ENCODE assay signal across 16 cellular contexts in the genomic region with DNA sequence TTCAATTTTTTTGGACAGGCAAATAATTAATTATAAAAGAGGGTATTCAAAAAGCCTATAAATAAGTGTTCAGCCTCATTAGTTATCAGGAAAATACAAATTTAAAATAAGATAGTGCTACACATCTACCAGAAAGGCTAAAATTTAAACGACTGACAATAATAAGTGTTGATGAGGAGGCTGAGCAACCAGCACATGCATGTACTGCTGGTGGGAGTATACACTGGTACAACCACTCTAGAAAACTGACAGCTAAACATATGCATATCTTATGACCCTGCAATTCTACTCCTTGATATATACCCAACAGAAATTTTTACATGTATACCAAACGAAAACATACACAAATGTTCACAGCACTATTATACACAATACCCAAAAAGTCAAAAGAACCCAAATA. TPM values are rescaled to one million over a fixed set of nuclear protein-coding genes. Genes with fewer than 3 reads are reported as not detected.
A peak's percentile ranks its signal among the peaks of the same experiment; 100 is the strongest.
DNase-seq lines count a peak whose midpoint lies in the region; TF ChIP-seq lines count a peak whose summit lies in the region.
"Had no signal": no experiment of that assay in that cellular context is flagged by ENCODE, and none has a peak within 500 bp of the region (broad histone marks: within the 10 kb centered on the region; RNA-seq: fewer than 3 reads in every experiment).

No MANE protein-coding gene starts in this region.

- POLR2A ChIA-PET in CD8-positive, alpha-beta memory T cell (lab: Charles Lee): no interaction called here

- no peak for DNase-seq in activated naive CD4-positive, alpha-beta T cell treated with Interleukin-2 at 50 U/mL for 16 hours
- no peak for DNase-seq in CD8-positive, alpha-beta memory T cell
- DNase-seq in ovary (no peak), epidermal melanocyte (ENCODE audit: insufficient read length, low spot score) (no peak), stomach (no peak)
- DNase-seq: ACHN, BE2C, Karpas-422, MM.1S, NCI-H1105 treated with DMSO at 0.1 percent for 48 hours, NCI-H187 treated with DMSO at 0.1 percent for 48 hours, NCI-H510A treated with DMSO at 0.1 percent for 48 hours, SHP77 treated with DMSO at 0.1 percent for 48 hours had no signal

- peak overlapping the region; percentile 79 for H3K27ac Mint-ChIP-seq in activated naive CD4-positive, alpha-beta T cell treated with anti-CD3 and anti-CD28 coated beads, Interleukin-2, amount 50 U/mL, for 24 hours
- H3K27ac Mint-ChIP-seq in CD8-positive, alpha-beta memory T cell: peak overlapping the region in 7 of 8 donors; percentile 19 to 97 (median 58)
- peak overlapping the region; percentile 95 for H3K27ac Mint-ChIP-seq in activated naive CD8-positive, alpha-beta T cell

- TF ChIP-seq POLR2A in ovary (IDR thresholded peaks at IDR 0.05): no peak
- no peak for TF ChIP-seq POLR2A in stomach (IDR thresholded peaks at IDR 0.05)

- no peaks in the 10 kb centered on the region for H3K27me3 Mint-ChIP-seq in activated naive CD4-positive, alpha-beta T cell treated with anti-CD3 and anti-CD28 coated beads, Interleukin-2, amount 50 U/mL, for 24 hours
- peaks cover 0 to 3% of the 10 kb centered on the region in 2 donors for H3K27me3 Mint-ChIP-seq in CD8-positive, alpha-beta memory T cell
- no peaks in the 10 kb centered on the region for H3K27me3 Mint-ChIP-seq in activated naive CD8-positive, alpha-beta T cell

- 96 to 99% (median 99%) methylated on average over 2 of the region's 2 CpGs for WGBS in ovary, 3 donors
- 78 to 96% (median 95%) methylated on average over 2 of the region's 2 CpGs for WGBS in stomach, 5 donors

- TF ChIP-seq CTCF in neutrophil (IDR thresholded peaks at IDR 0.05) (no peak), ovary (IDR thresholded peaks at IDR 0.05) (no peak), stomach (IDR thresholded peaks at IDR 0.05) (no peak)

- H3K4me1 Mint-ChIP-seq in activated naive CD4-positive, alpha-beta T cell treated with anti-CD3 and anti-CD28 coated beads, Interleukin-2, amount 50 U/mL, for 24 hours: peaks cover 96% of the 10 kb centered on the region
- H3K4me1 Mint-ChIP-seq in CD8-positive, alpha-beta memory T cell: peaks cover 93 to 100% (median 95%) of the 10 kb centered on the region in 3 donors
- peaks cover 93% of the 10 kb centered on the region for H3K4me1 Mint-ChIP-seq in activated naive CD8-positive, alpha-beta T cell (ENCODE audit: low read depth)

- H3K27ac ChIP-seq in CD8-positive, alpha-beta memory T cell (ENCODE audit: low read depth, low read length): no peak overlapping the region
- H3K27ac ChIP-seq in neutrophil (peak overlapping the region; percentile 60), ovary (no peak overlapping the region), stomach (no peak overlapping the region)

- H3K9me3 ChIP-seq in CD8-positive, alpha-beta memory T cell (ENCODE audit: low read length): no peaks in the 10 kb centered on the region
- H3K9me3 ChIP-seq in neutrophil (no peaks in the 10 kb centered on the region), ovary (no peaks in the 10 kb centered on the region), stomach (no peaks in the 10 kb centered on the region)
- H3K9me3 ChIP-seq: BE2C had no signal

- TF ChIP-seq EP300 in ovary (IDR thresholded peaks at IDR 0.05): no peak
- no peak for TF ChIP-seq EP300 in stomach (IDR thresholded peaks at IDR 0.05)

- no peaks in the 10 kb centered on the region for H3K9me3 Mint-ChIP-seq in activated naive CD4-positive, alpha-beta T cell treated with anti-CD3 and anti-CD28 coated beads, Interleukin-2, amount 50 U/mL, for 24 hours
- H3K9me3 Mint-ChIP-seq in CD8-positive, alpha-beta memory T cell: no peaks in the 10 kb centered on the region
- H3K9me3 Mint-ChIP-seq in activated naive CD8-positive, alpha-beta T cell (ENCODE audit: low read depth): peaks cover 4% of the 10 kb centered on the region

- H3K4me3 Mint-ChIP-seq in activated naive CD4-positive, alpha-beta T cell treated with anti-CD3 and anti-CD28 coated beads, Interleukin-2, amount 50 U/mL, for 24 hours: no peak overlapping the region
- peak overlapping the region in 2 of 7 donors; percentile 8 to 39 for H3K4me3 Mint-ChIP-seq in CD8-positive, alpha-beta memory T cell
- no peak overlapping the region for H3K4me3 Mint-ChIP-seq in activated naive CD8-positive, alpha-beta T cell

- CTCF ChIA-PET in CD8-positive, alpha-beta memory T cell (lab: Charles Lee): interaction anchor here (1.2 kb wide), 1 partner anchor 44 kb away, joined by 4 read pairs; no protein-coding TSS in a partner anchor

- intact Hi-C loops in ovary (cut with DNase I): no loop called here
- intact Hi-C loops in stomach (cut with DNase I; ENCODE audit: low total_unique reads): no loop called here

- no peak overlapping the region for H3K4me3 ChIP-seq in CD8-positive, alpha-beta memory T cell (ENCODE audit: low read length)
- H3K4me3 ChIP-seq in neutrophil (ENCODE audit: low read depth in 1 of 2, low read length in 1 of 2) (peak overlapping the region in 1 of 2 experiments; percentile 5), ovary (no peak overlapping the region), stomach (no peak overlapping the region)

- no peaks in the 10 kb centered on the region for H3K27me3 ChIP-seq in CD8-positive, alpha-beta memory T cell (ENCODE audit: insufficient read depth, low read length, poor library complexity, severe bottlenecking)
- H3K27me3 ChIP-seq in neutrophil (no peaks in the 10 kb centered on the region), ovary (no peaks in the 10 kb centered on the region), stomach (no peaks in the 10 kb centered on the region)
- H3K27me3 ChIP-seq: BE2C had no signal

- peaks cover 91% of the 10 kb centered on the region for H3K4me1 ChIP-seq in CD8-positive, alpha-beta memory T cell (ENCODE audit: insufficient read depth, low read length)
- peaks cover 96% of the 10 kb centered on the region in 2 experiments for H3K4me1 ChIP-seq in neutrophil (ENCODE audit: control insufficient read depth in 1 of 2, insufficient read depth in 1 of 2, low read depth in 1 of 2, low read length in 1 of 2)
- peaks cover 20% of the 10 kb centered on the region for H3K4me1 ChIP-seq in ovary (ENCODE audit: insufficient read depth)
- peaks cover 18 to 88% (median 62%) of the 10 kb centered on the region in 4 donors for H3K4me1 ChIP-seq in stomach

- H3K36me3 ChIP-seq in CD8-positive, alpha-beta memory T cell (ENCODE audit: insufficient read depth, low read length): no peaks in the 10 kb centered on the region
- H3K36me3 ChIP-seq in neutrophil (peaks cover 52% of the 10 kb centered on the region), ovary (no peaks in the 10 kb centered on the region), stomach (no peaks in the 10 kb centered on the region)

- H3K36me3 Mint-ChIP-seq in activated naive CD4-positive, alpha-beta T cell treated with anti-CD3 and anti-CD28 coated beads, Interleukin-2, amount 50 U/mL, for 24 hours: peaks cover 30% of the 10 kb centered on the region
- peaks cover 6 to 36% (median 18%) of the 10 kb centered on the region in 3 donors for H3K36me3 Mint-ChIP-seq in CD8-positive, alpha-beta memory T cell
- peaks cover 19% of the 10 kb centered on the region for H3K36me3 Mint-ChIP-seq in activated naive CD8-positive, alpha-beta T cell

RNA-seq across cellular contexts. Expression of a gene that starts 27.1 kb away (rescaled TPM):
- total RNA-seq in CD8-positive, alpha-beta memory T cell: 100 to 1,000 TPM; 228 to 234 TPM
- polyA plus RNA-seq in CD8-positive, alpha-beta memory T cell: 96.8 TPM
- total RNA-seq in ovary (10 to 100 TPM; 35.8 to 98.2 (median 65.0) TPM), stomach (100 to 1,000 TPM in 4 of 5 donors, 10 to 100 TPM in 1; 46.7 to 241 (median 112) TPM)
- polyA plus RNA-seq in ovary (10 to 100 TPM; 30.3 to 87.0 TPM), stomach (10 to 100 TPM; 37.2 to 61.3 (median 39.0) TPM)
